In the genomic region with DNA sequence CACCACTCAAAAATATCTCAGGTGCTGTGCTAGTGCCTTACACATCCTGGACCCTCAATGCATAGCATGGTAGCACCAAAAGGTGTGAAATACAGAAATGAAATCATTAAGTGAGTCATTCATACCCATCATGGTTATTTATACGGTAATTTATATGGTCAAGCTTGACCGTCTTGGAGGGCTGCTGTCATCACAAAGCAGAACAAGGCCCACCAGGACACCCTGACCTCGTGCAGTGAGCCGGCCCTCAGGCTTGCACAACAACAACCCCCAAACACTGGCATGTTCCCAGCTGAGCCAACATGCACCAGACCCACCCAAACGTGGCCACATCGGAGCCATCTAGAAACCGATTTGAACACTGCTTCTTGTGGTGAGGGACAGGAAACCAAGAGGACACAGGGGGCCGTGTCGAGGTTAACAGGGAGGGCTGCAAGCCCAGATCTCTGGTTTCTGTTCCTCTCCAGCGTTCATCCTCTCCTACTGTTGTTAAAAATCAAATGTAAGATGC, we compare ENCODE assay signal across 9 cellular contexts.
DNase-seq lines count a peak whose midpoint lies in the region; ATAC-seq and TF ChIP-seq lines count a peak whose summit lies in the region.
"Had no signal": no experiment of that assay in that cellular context is flagged by ENCODE, and none has a peak within 500 bp of the region (broad histone marks: within the 10 kb centered on the region; RNA-seq: fewer than 3 reads in every experiment).

No MANE protein-coding gene starts in this region.

- H3K4me1 ChIP-seq in endodermal cell (ENCODE audit: control insufficient read depth, insufficient read depth, low read length), result peaks cover 5% of the 10 kb centered on the region

- peaks cover 20% of the 10 kb centered on the region for H3K4me1 Mint-ChIP-seq in endodermal cell

- no peak overlapping the region for H3K4me3 ChIP-seq in endodermal cell (ENCODE audit: low read length)

- H3K27me3 ChIP-seq in endodermal cell (ENCODE audit: control insufficient read depth, insufficient read depth, low read length, poor library complexity, severe bottlenecking), result no peaks in the 10 kb centered on the region

- no peaks in the 10 kb centered on the region for H3K9me3 ChIP-seq in endodermal cell (ENCODE audit: control insufficient read depth, low read length)

- TF ChIP-seq CTCF in endodermal cell (conservative IDR thresholded peaks at IDR 0.05), result peak; percentile 25

- no peaks in the 10 kb centered on the region for H3K27me3 Mint-ChIP-seq in endodermal cell (ENCODE audit: insufficient read depth)
- H3K27me3 Mint-ChIP-seq: brain had no signal

- H3K36me3 ChIP-seq in endodermal cell (ENCODE audit: control insufficient read depth, insufficient read depth, low read length), result no peaks in the 10 kb centered on the region

- no peaks in the 10 kb centered on the region for H3K9me3 Mint-ChIP-seq in endodermal cell

- no peak overlapping the region for H3K27ac Mint-ChIP-seq in endodermal cell
- H3K27ac Mint-ChIP-seq: brain had no signal

- H3K36me3 Mint-ChIP-seq in endodermal cell (ENCODE audit: low read depth), result no peaks in the 10 kb centered on the region
- H3K36me3 Mint-ChIP-seq: brain had no signal

- no peak overlapping the region for H3K4me3 Mint-ChIP-seq in endodermal cell
- H3K4me3 Mint-ChIP-seq: brain had no signal

- no peak overlapping the region for H3K9ac ChIP-seq in endodermal cell (ENCODE audit: extremely low read depth, low read length, poor library complexity, severe bottlenecking)

- no peak overlapping the region for H3K27ac ChIP-seq in endodermal cell (ENCODE audit: low read depth, low read length)

- peak; percentile 67 for ATAC-seq in HG03460 (IDR thresholded peaks at IDR 0.05; ENCODE audit: unreplicated experiment)

- 72 to 75% methylated on average over 8 to 10 of the region's 10 CpGs for WGBS in endodermal cell (ENCODE audit: insufficient coverage in 1 of 2, insufficient read length in 1 of 2), 2 experiments

- DNase-seq in activated gamma-delta T cell treated with Interleukin-2 at 50 U/mL for 16 hours (peak; percentile 81), activated gamma-delta T cell (lab: John Stamatoyannopoulos, UW) (no peak), endodermal cell (no peak), D341Med (ENCODE audit: low spot score) (no peak), NCI-H1694 (lab: John Stamatoyannopoulos, UW) (no peak)
- DNase-seq in activated CD4-positive, alpha-beta T cell treated with anti-CD3 and anti-CD28 coated beads for 48 hours, result peak; percentile 78
- DNase-seq in stimulated activated CD4-positive, alpha-beta T cell treated with anti-CD3 and anti-CD28 coated beads, Interleukin-1b, Interleukin-23, amount 100 ng/mL, for 24 hours (ENCODE audit: low read depth in 4 of 4, low spot score in 1 of 4), result peak in 3 of 4 experiments; percentile 17 to 55 (median 23)

Comparison
In these comparisons a context has a peak if more than half of its experiments do, and no peak if none do; other contexts are left out.
1. DNase-seq: peak in activated gamma-delta T cell treated with Interleukin-2 at 50 U/mL for 16 hours (single experiment), activated CD4-positive, alpha-beta T cell treated with anti-CD3 and anti-CD28 coated beads for 48 hours (single experiment) and stimulated activated CD4-positive, alpha-beta T cell treated with anti-CD3 and anti-CD28 coated beads, Interleukin-1b, Interleukin-23, amount 100 ng/mL, for 24 hours (3 of 4); none in activated gamma-delta T cell (single experiment), endodermal cell (single experiment), D341Med (single experiment) and NCI-H1694 (single experiment).